8 cellular contexts compared by ENCODE assay signal in the genomic region with DNA sequence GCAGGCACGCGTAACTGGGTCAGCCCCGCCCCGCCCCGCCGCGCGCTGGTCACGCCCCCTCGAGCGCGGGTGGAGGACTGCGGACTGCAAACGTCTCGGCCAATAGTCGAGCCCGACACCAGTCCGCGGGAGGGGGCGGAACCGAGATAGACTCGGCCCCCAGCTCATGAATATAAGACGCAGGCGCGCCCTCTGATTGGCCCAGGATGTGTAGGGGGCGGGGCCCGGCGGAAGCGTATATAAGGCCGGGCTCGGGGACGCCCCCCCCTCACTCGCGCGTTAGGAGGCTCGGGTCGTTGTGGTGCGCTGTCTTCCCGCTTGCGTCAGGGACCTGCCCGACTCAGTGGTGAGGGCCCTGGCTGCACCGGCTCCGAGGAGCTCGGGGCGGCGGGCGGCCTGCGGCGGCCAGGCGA. TPM values are rescaled to one million over a fixed set of nuclear protein-coding genes. Genes with fewer than 3 reads are reported as not detected.
A peak's percentile ranks its signal among the peaks of the same experiment; 100 is the strongest.
DNase-seq lines count a peak whose midpoint lies in the region; ATAC-seq and TF ChIP-seq lines count a peak whose summit lies in the region.

A gene (plus strand): TSS at position 268 of the 413 bp plus-strand sequence. CDS start 1,602 bp downstream, outside the sequence.

- intact Hi-C loops in activated CD4-positive, alpha-beta T cell treated with anti-CD3 and anti-CD28 coated beads for 36 hours (cut with DNase I, micrococcal nuclease): loop anchor here (1.0 to 10.0 kb wide), 10 partner anchors 9 to 826 kb away; a partner anchor contains a TSS

- ATAC-seq in HG03442 (IDR thresholded peaks at IDR 0.05; ENCODE audit: unreplicated experiment): peak; percentile 58
- ATAC-seq in activated CD4-positive, alpha-beta T cell treated with anti-CD3 and anti-CD28 coated beads for 36 hours: peak; percentile 87

- POLR2A ChIA-PET in activated CD4-positive, alpha-beta T cell treated with anti-CD3 and anti-CD28 coated beads for 36 hours (lab: Charles Lee): interaction anchor here (0.5 to 1.7 kb wide), 44 partner anchors 8 to 821 kb away, joined by 3 to 59 read pairs (median 4); a partner anchor contains a TSS

- no peaks in the 10 kb centered on the region for H3K27me3 Mint-ChIP-seq in activated CD4-positive, alpha-beta T cell treated with anti-CD3 and anti-CD28 coated beads for 36 hours
- H3K27me3 Mint-ChIP-seq in chondrocyte (ENCODE audit: low read depth): no peaks in the 10 kb centered on the region

- H3K4me3 Mint-ChIP-seq in activated CD4-positive, alpha-beta T cell treated with anti-CD3 and anti-CD28 coated beads for 36 hours: peak within 1 kb of the TSS; percentile 84
- peak within 1 kb of the TSS; percentile 84 for H3K4me3 Mint-ChIP-seq in chondrocyte (ENCODE audit: unreplicated experiment)

- no peak for TF ChIP-seq CTCF in chondrocyte (IDR thresholded peaks at IDR 0.05)

- peaks cover 46% of the 10 kb centered on the region for H3K36me3 Mint-ChIP-seq in activated CD4-positive, alpha-beta T cell treated with anti-CD3 and anti-CD28 coated beads for 36 hours (ENCODE audit: low read depth)
- peaks cover 33% of the 10 kb centered on the region for H3K36me3 Mint-ChIP-seq in chondrocyte (ENCODE audit: low read depth)

- H3K9me3 Mint-ChIP-seq in activated CD4-positive, alpha-beta T cell treated with anti-CD3 and anti-CD28 coated beads for 36 hours (ENCODE audit: low read depth): no peaks in the 10 kb centered on the region
- H3K9me3 Mint-ChIP-seq in chondrocyte (ENCODE audit: low read depth): no peaks in the 10 kb centered on the region

- peaks cover 66% of the 10 kb centered on the region for H3K4me1 Mint-ChIP-seq in activated CD4-positive, alpha-beta T cell treated with anti-CD3 and anti-CD28 coated beads for 36 hours
- H3K4me1 Mint-ChIP-seq in chondrocyte (ENCODE audit: low read depth): peaks cover 77% of the 10 kb centered on the region

- CTCF ChIA-PET in activated CD4-positive, alpha-beta T cell treated with anti-CD3 and anti-CD28 coated beads for 36 hours (lab: Charles Lee): interaction anchor here (0.6 to 7.2 kb wide), 9 partner anchors 10 to 202 kb away, joined by 3 to 163 read pairs (median 4); a partner anchor contains a TSS

- DNase-seq in Ammon's horn (ENCODE audit: low spot score) (peak; percentile 100), GM19238 (ENCODE audit: insufficient read length, low spot score) (peak; percentile 100), NCI-H524 treated with DMSO at 0.1 percent for 48 hours (lab: John Stamatoyannopoulos, UW) (peak; percentile 91), chondrocyte (ENCODE audit: low spot score) (peak; percentile 100), kidney tubule cell (ENCODE audit: low spot score) (peak; percentile 99)
- peak; percentile 100 for DNase-seq in activated CD4-positive, alpha-beta T cell treated with anti-CD3 and anti-CD28 coated beads for 36 hours
- peak; percentile 99 to 100 for DNase-seq in stimulated activated CD4-positive, alpha-beta T cell treated with anti-CD3 and anti-CD28 coated beads, Interleukin-1b, Interleukin-23, amount 100 ng/mL, for 1 hour (ENCODE audit: low read depth in 2 of 2)

- peak within 1 kb of the TSS; percentile 87 for H3K27ac Mint-ChIP-seq in activated CD4-positive, alpha-beta T cell treated with anti-CD3 and anti-CD28 coated beads for 36 hours
- H3K27ac Mint-ChIP-seq in chondrocyte (ENCODE audit: unreplicated experiment): peak within 1 kb of the TSS; percentile 93

RNA-seq across cellular contexts. Expression of the gene that starts here (rescaled TPM):
- total RNA-seq in activated CD4-positive, alpha-beta T cell treated with anti-CD3 and anti-CD28 coated beads for 36 hours: 100 to 1,000 TPM; 123 to 188 TPM
- 295 to 320 TPM (median 303 TPM) in 3 replicates for total RNA-seq in chondrocyte

Comparison
In these comparisons a context has a peak if more than half of its experiments do, and no peak if none do; other contexts are left out.
1. Peak in every context shown above with its lines: DNase-seq and ATAC-seq.